In the genomic region with DNA sequence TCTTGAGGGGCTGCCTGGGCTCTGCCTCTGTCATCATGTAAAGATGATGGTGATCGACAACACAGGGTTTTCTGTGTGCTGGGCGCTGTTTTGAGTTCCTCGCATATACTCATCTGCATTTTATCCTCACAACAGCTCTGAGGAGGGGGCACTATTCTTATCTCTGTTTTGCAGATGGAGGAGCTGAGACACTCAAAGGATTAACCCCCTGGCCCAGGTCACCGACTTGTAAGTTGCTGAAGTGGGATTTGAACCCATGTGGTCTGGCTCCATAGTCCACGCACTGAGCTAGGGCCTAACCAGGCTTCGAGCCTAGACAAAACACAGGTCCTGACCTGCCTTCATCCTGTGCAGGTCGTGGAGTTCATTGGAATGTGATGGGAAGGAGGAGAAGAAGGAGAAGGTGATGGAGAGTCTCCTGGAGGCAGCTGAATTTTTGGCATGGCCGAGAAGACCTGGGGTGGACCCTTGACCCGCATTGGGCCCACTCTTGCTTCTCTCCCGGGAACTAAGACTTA, we compare ENCODE assay signal across 1 cellular context.
TF ChIP-seq lines count a peak whose summit lies in the region.

No MANE protein-coding gene starts in this region.

TF ChIP-seq in K562, 482 proteins besides CTCF, POLR2A, EP300 and RAD21 (continued from another document):
- TF ChIP-seq CBX1 (IDR thresholded peaks at IDR 0.05; ENCODE audit: low read depth) (no peak), ZSCAN32 (CRISPR knock-in tag; IDR thresholded peaks at IDR 0.05) (no peak), NFYB (IDR thresholded peaks at IDR 0.05; ENCODE audit: extremely low read depth, insufficient read length) (no peak)
- TF ChIP-seq, protein P1, sequence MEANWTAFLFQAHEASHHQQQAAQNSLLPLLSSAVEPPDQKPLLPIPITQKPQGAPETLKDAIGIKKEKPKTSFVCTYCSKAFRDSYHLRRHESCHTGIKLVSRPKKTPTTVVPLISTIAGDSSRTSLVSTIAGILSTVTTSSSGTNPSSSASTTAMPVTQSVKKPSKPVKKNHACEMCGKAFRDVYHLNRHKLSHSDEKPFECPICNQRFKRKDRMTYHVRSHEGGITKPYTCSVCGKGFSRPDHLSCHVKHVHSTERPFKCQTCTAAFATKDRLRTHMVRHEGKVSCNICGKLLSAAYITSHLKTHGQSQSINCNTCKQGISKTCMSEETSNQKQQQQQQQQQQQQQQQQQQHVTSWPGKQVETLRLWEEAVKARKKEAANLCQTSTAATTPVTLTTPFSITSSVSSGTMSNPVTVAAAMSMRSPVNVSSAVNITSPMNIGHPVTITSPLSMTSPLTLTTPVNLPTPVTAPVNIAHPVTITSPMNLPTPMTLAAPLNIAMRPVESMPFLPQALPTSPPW (CRISPR knock-in tag; IDR thresholded peaks at IDR 0.05): no peak
TF ChIP-seq in K562: peak in this region for 31.
